In the genomic region with DNA sequence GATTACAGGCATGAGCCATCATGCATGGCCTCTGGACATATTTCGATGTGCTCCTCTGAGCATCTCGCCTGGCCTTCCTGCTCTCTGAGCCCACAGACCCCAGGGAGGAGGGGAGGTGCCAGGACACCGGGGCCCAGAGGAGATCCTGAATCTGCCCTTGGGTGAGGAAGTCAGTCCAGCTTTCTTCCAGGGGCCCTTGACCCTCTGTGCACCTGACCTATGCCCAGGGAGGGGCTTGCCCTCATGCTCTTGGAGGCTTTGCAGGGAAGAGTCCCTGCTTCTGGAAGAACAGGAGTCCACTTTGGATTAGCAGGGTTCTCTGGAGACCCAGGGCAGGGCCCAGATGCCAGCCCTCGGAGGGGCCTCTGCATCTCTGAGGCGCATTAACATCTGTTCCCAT, we compare ENCODE assay signal across 1 cellular context.
TF ChIP-seq lines count a peak whose summit lies in the region.

No MANE protein-coding gene starts in this region.

TF ChIP-seq in H1, 55 proteins besides CTCF, POLR2A, EP300 and RAD21 (continued from another document):
- no peak for TF ChIP-seq RBBP5 (IDR thresholded peaks at IDR 0.05; ENCODE audit: borderline replicate concordance, low read depth, low read length)
- TF ChIP-seq TEAD4 (IDR thresholded peaks at IDR 0.05; ENCODE audit: low read depth, low read length), result no peak
- no peak for TF ChIP-seq KDM4A (IDR thresholded peaks at IDR 0.05; ENCODE audit: low read depth, low read length, severe bottlenecking)
- TF ChIP-seq NANOG (IDR thresholded peaks at IDR 0.05; ENCODE audit: insufficient read depth, low read depth, low read length, poor library complexity, severe bottlenecking), result no peak
- TF ChIP-seq HDAC6 (IDR thresholded peaks at IDR 0.05; ENCODE audit: low read depth, low read length), result no peak
- TF ChIP-seq NRF1 (IDR thresholded peaks at IDR 0.05; ENCODE audit: low read depth, low read length), result no peak
- no peak for TF ChIP-seq ZNF274 (IDR thresholded peaks at IDR 0.05; ENCODE audit: borderline replicate concordance, extremely low read depth, low read length)
- TF ChIP-seq RXRA (IDR thresholded peaks at IDR 0.05; ENCODE audit: insufficient read depth, low read depth, low read length), result no peak
